Comparison of ENCODE assay signal across 23 cellular contexts in genomic region chr13:111874981-111875380, GRCh38.
"Had no signal": no experiment of that assay in that cellular context is flagged by ENCODE, and none has a peak within 500 bp of the region (broad histone marks: within the 10 kb centered on the region; RNA-seq: fewer than 3 reads in every experiment).

No MANE protein-coding gene starts in this region.

- H3K27ac ChIP-seq: left lung, pancreas, suprapubic skin, transverse colon had no signal

- H3K4me1 Mint-ChIP-seq: naive thymus-derived CD8-positive, alpha-beta T cell; nephron progenitor cell; stimulated activated naive CD8-positive, alpha-beta T cell treated with anti-CD3 and anti-CD28 coated beads, Interleukin-15, amount 100 ng/mL, for 72 hours had no signal

- ATAC-seq: left cardiac atrium; left lung; naive thymus-derived CD8-positive, alpha-beta T cell; pancreas; sciatic nerve; stimulated activated naive CD8-positive, alpha-beta T cell treated with anti-CD3 and anti-CD28 coated beads, Interleukin-15, amount 100 ng/mL, for 72 hours had no signal

- H3K27ac Mint-ChIP-seq: dendritic cell treated with granulocyte-macrophage colony-stimulating factor and Interleukin-4, amounts not matched to agents 40 ng/mL and 50 ng/mL, for 4 days; naive thymus-derived CD8-positive, alpha-beta T cell; nephron progenitor cell had no signal

- H3K9me3 ChIP-seq: left lung, pancreas, suprapubic skin, transverse colon had no signal

- H3K27me3 ChIP-seq: pancreas, transverse colon had no signal

- H3K27me3 Mint-ChIP-seq: dendritic cell treated with granulocyte-macrophage colony-stimulating factor and Interleukin-4, amounts not matched to agents 40 ng/mL and 50 ng/mL, for 4 days had no signal

- DNase-seq: caudate nucleus; cerebellar nuclear complex; effector memory CD4-positive, alpha-beta T cell; erythroblast; left cardiac atrium; mammary epithelial cell; mesendoderm; naive thymus-derived CD8-positive, alpha-beta T cell; nephron progenitor cell; occipital lobe; pancreas; stimulated activated CD4-positive, alpha-beta T cell treated with anti-CD3 and anti-CD28 coated beads, Interleukin-12 subunit alpha, Interleukin-12 subunit beta, amount 100 ng/mL, for 4 hours; stimulated activated CD4-positive, alpha-beta T cell treated with anti-CD3 and anti-CD28 coated beads, Interleukin-1b, Interleukin-23, amount 100 ng/mL, for 48 hours; stimulated activated CD4-positive, alpha-beta T cell treated with anti-CD3 and anti-CD28 coated beads, Interleukin-4, amount 100 ng/mL, for 1 hour; stimulated activated CD8-positive, alpha-beta memory T cell treated with anti-CD3 and anti-CD28 coated beads, Interleukin-4, amount 100 ng/mL, for 48 hours; stimulated activated naive CD4-positive, alpha-beta T cell; stimulated activated naive CD8-positive, alpha-beta T cell treated with anti-CD3 and anti-CD28 coated beads, Interleukin-15, amount 100 ng/mL, for 72 hours; transverse colon had no signal

- H3K9me3 Mint-ChIP-seq: nephron progenitor cell had no signal

- H3K36me3 ChIP-seq: left lung, pancreas, suprapubic skin, transverse colon had no signal

- H3K4me3 ChIP-seq: left lung, pancreas, smooth muscle cell, suprapubic skin, transverse colon had no signal

- H3K4me3 Mint-ChIP-seq: dendritic cell treated with granulocyte-macrophage colony-stimulating factor and Interleukin-4, amounts not matched to agents 40 ng/mL and 50 ng/mL, for 4 days; naive thymus-derived CD8-positive, alpha-beta T cell; nephron progenitor cell; stimulated activated naive CD8-positive, alpha-beta T cell treated with anti-CD3 and anti-CD28 coated beads, Interleukin-15, amount 100 ng/mL, for 72 hours had no signal

- H3K4me1 ChIP-seq: left lung, pancreas, suprapubic skin, transverse colon had no signal
